ENCODE assay signal across 18 cellular contexts in genomic region chr14:36829547-36829946, GRCh38.
"Had no signal": no experiment of that assay in that cellular context is flagged by ENCODE, and none has a peak within 500 bp of the region (broad histone marks: within the 10 kb centered on the region; RNA-seq: fewer than 3 reads in every experiment).

No MANE protein-coding gene starts in this region.

- H3K4me3 ChIP-seq: coronary artery, heart left ventricle, spleen, stomach, thoracic aorta, transverse colon had no signal

- H3K27ac ChIP-seq: coronary artery, heart left ventricle, spleen, stomach, thoracic aorta, transverse colon had no signal

- H3K27me3 ChIP-seq: stomach, transverse colon had no signal

- DNase-seq: effector CD4-positive, alpha-beta T cell; foreskin melanocyte; heart left ventricle; hippocampal formation; mammary epithelial cell; naive thymus-derived CD4-positive, alpha-beta T cell; nephron progenitor cell; spleen; stimulated activated CD4-positive, alpha-beta T cell treated with anti-CD3 and anti-CD28 coated beads, Interleukin-15, amount 100 ng/mL, for 24 hours; stimulated activated CD4-positive, alpha-beta T cell treated with anti-CD3 and anti-CD28 coated beads, Interleukin-1b, Interleukin-23, amount 100 ng/mL, for 48 hours; stimulated activated CD4-positive, alpha-beta T cell treated with anti-CD3 and anti-CD28 coated beads, Interleukin-4, amount 100 ng/mL, for 4 hours; stimulated activated naive CD4-positive, alpha-beta T cell; stomach; substantia nigra; transverse colon had no signal

- ATAC-seq: heart left ventricle; naive thymus-derived CD4-positive, alpha-beta T cell; sciatic nerve had no signal

- H3K36me3 ChIP-seq: heart left ventricle, spleen, stomach, thoracic aorta, transverse colon had no signal

- H3K4me1 ChIP-seq: heart left ventricle, spleen, stomach, transverse colon had no signal

- H3K9me3 ChIP-seq: heart left ventricle, spleen, stomach, thoracic aorta, transverse colon had no signal
